ENCODE assay signal across 20 cellular contexts in the genomic region with DNA sequence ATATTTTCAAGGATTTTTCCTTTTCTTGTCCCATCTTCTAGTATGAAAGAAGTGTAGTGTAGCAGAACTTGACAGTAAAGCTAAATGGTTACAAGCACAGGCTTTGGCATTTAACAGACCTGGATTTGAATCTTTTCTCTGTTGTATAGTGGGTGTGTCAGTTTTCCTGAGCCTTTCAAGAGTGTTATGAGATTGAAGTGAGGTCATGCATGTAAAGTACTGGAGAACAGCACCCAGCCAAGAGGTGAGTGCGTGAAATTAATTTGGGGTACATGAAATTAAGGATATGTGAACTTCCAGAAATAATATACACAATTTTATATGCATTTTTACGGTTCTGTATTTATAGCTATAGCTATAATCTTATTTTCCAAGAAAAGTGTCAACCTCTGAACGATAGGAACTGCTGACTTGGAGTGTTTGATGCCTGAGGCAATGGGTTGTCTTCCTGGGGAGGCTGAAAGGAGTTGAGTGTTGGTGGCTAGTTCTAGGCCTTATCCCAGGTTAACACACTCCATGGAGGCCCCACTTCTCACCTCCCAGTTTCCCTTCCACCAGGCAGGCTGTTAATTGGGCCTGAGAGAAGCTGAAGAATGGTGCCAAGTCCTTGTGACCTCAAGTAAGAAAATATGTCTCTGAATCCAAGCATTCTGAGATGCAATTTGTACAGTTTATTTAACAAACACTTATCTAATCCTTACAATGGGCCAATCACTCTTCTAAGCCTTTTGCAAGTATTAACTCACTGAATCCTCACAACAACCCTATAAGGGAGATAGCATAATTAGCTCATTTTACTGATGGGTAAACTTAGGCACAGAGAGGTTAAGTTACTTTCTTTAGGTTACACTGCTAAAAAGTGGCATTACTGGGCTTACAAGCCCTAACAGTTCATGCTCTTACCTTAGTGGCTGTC. TPM values are rescaled to one million over a fixed set of nuclear protein-coding genes. Genes with fewer than 3 reads are reported as not detected.
A peak's percentile ranks its signal among the peaks of the same experiment; 100 is the strongest.
DNase-seq lines count a peak whose midpoint lies in the region; ATAC-seq and TF ChIP-seq lines count a peak whose summit lies in the region.
"Had no signal": no experiment of that assay in that cellular context is flagged by ENCODE, and none has a peak within 500 bp of the region (broad histone marks: within the 10 kb centered on the region; RNA-seq: fewer than 3 reads in every experiment).

No MANE protein-coding gene starts in this region.

- CTCF ChIA-PET in IMR-90 (lab: Yijun Ruan, JAX) (interaction anchor here (1.2 to 1.9 kb wide), 3 partner anchors 137 to 386 kb away, joined by 3 to 5 read pairs (median 4); no protein-coding TSS in a partner anchor), WTC11 (lab: Charles Lee) (interaction anchor here (1.1 to 3.6 kb wide), 3 partner anchors 86 to 359 kb away, joined by 4 to 20 read pairs (median 6); no protein-coding TSS in a partner anchor)

- H3K27me3 ChIP-seq in IMR-90 (ENCODE audit: control insufficient read depth, insufficient read depth, low read length), result no peaks in the 10 kb centered on the region; the same call in 1 of the 2 replicates
- no peaks in the 10 kb centered on the region for H3K27me3 ChIP-seq in iPS-20b (ENCODE audit: insufficient read depth, low read length)
- peaks cover 2% of the 10 kb centered on the region for H3K27me3 ChIP-seq in foreskin keratinocyte
- H3K27me3 ChIP-seq: BE2C had no signal

- H4K5ac ChIP-seq in IMR-90 (ENCODE audit: low read depth, low read length), result peak overlapping the region; percentile 30; the same call in 1 of the 2 replicates

- peak overlapping the region; percentile 65; the same call in 1 of the 2 replicates for H2AK5ac ChIP-seq in IMR-90 (ENCODE audit: low read depth, low read length)

- H2AFZ ChIP-seq in IMR-90 (replicated peaks; ENCODE audit: low read length, poor library complexity), result no peak overlapping the region

- POLR2A ChIA-PET in IMR-90 (lab: Charles Lee; ENCODE audit: unreplicated experiment), result no interaction called here
- POLR2A ChIA-PET in WTC11 (lab: Charles Lee), result interaction anchor here (1.2 kb wide), 1 partner anchor 126 kb away, joined by 3 read pairs; no protein-coding TSS in a partner anchor

- TF ChIP-seq RAD21 in IMR-90 (IDR thresholded peaks at IDR 0.05; ENCODE audit: low read length), result no peak

- H4K8ac ChIP-seq in IMR-90 (ENCODE audit: low read depth in 2 of 2, low read length in 2 of 2), result 0 out of 4 replicates have a peak overlapping the region, but pooled peaks of 1 of the 2 experiments have one; percentile 19

- peaks cover 76% of the 10 kb centered on the region for H3K4me1 Mint-ChIP-seq in WTC11

- no peaks in the 10 kb centered on the region for H3K9me3 Mint-ChIP-seq in WTC11
- H3K9me3 Mint-ChIP-seq: CD4-positive, alpha-beta T cell; HFFc6; T-cell had no signal

- peak overlapping the region; percentile 78 for H3K27ac Mint-ChIP-seq in WTC11
- H3K27ac Mint-ChIP-seq: CD4-positive, alpha-beta T cell; T-cell had no signal

- peak overlapping the region; percentile 17; the same call in 1 of the 3 replicates for H2BK15ac ChIP-seq in IMR-90 (ENCODE audit: low read depth, low read length)

- peaks cover 14 to 16% of the 10 kb centered on the region in 2 experiments; a peak in 2 of 4 replicates for H3K79me1 ChIP-seq in IMR-90 (ENCODE audit: low read depth in 1 of 2, low read length in 2 of 2)

- H3K4me3 Mint-ChIP-seq in WTC11, result peak overlapping the region; percentile 95
- H3K4me3 Mint-ChIP-seq: CD4-positive, alpha-beta T cell; T-cell had no signal

- TF ChIP-seq POLR2A in IMR-90 (IDR thresholded peaks at IDR 0.05; ENCODE audit: low read depth, low read length), result no peak

- ATAC-seq in IMR-90 (ENCODE audit: low read depth) (no peak), WTC11 (no peak), GM18498 (IDR thresholded peaks at IDR 0.05; ENCODE audit: unreplicated experiment) (no peak), HG03460 (IDR thresholded peaks at IDR 0.05; ENCODE audit: unreplicated experiment) (no peak), foreskin keratinocyte (no peak)
- ATAC-seq: Right ventricle myocardium inferior, T-cell had no signal

- no peak for DNase-seq in IMR-90
- DNase-seq in WTC11 (ENCODE audit: low spot score), result no peak
- no peak for DNase-seq in DMS 273 (lab: John Stamatoyannopoulos, UW; ENCODE audit: unreplicated experiment)
- DNase-seq in foreskin keratinocyte, result no peak
- DNase-seq: BE2C; Calu3; CD4-positive, alpha-beta T cell; GOT3; HFFc6; KBM-7; NCI-H1436; NCI-H2081; NCI-H774; T-cell had no signal

- BruUV-seq in IMR-90 (replicated peaks; lab: Mats Ljungman, UMichigan), result no TSS peak

- intact Hi-C loops in IMR-90 (cut with micrococcal nuclease), result loop anchor here (5.0 kb wide), 2 partner anchors 54 to 384 kb away; no protein-coding TSS in a partner anchor

- H3K27me3 Mint-ChIP-seq in WTC11 (ENCODE audit: low read depth), result no peaks in the 10 kb centered on the region

- TF ChIP-seq CTCF in IMR-90 (conservative IDR thresholded peaks at IDR 0.05; ENCODE audit: low read depth, low read length) (no peak), WTC11 (IDR thresholded peaks at IDR 0.05) (no peak), foreskin keratinocyte (conservative IDR thresholded peaks at IDR 0.05) (no peak)

- H3K18ac ChIP-seq in IMR-90 (ENCODE audit: low read depth, low read length), result peak overlapping the region; percentile 22

- no peak overlapping the region for H3K27ac ChIP-seq in IMR-90 (ENCODE audit: insufficient read depth, low read length)
- no peak overlapping the region for H3K27ac ChIP-seq in iPS-20b (ENCODE audit: low read length)
- no peak overlapping the region for H3K27ac ChIP-seq in foreskin keratinocyte
- H3K27ac ChIP-seq: HL-60 had no signal

- peak overlapping the region; percentile 66; the same call in 1 of the 2 replicates for H3K14ac ChIP-seq in IMR-90 (replicated peaks; ENCODE audit: low read depth, low read length)

- no peak overlapping the region; the same call in 1 of the 2 replicates for H4K91ac ChIP-seq in IMR-90 (ENCODE audit: insufficient read depth, low read depth, low read length)

- H3K9me3 ChIP-seq in IMR-90 (ENCODE audit: control insufficient read depth, insufficient read depth, low read length) (no peaks in the 10 kb centered on the region), iPS-20b (ENCODE audit: insufficient read depth, low read depth, low read length) (no peaks in the 10 kb centered on the region)
- H3K9me3 ChIP-seq: BE2C had no signal

- H3K9me1 ChIP-seq in IMR-90 (ENCODE audit: insufficient read depth, low read length), result peaks cover 5% of the 10 kb centered on the region; the same call in 1 of the 2 replicates

- H2BK120ac ChIP-seq in IMR-90 (ENCODE audit: low read depth, low read length), result peak overlapping the region; percentile 94

- H3K4me1 ChIP-seq in IMR-90 (ENCODE audit: control insufficient read depth, insufficient read depth, low read length) (peaks cover 13% of the 10 kb centered on the region), iPS-20b (ENCODE audit: insufficient read depth, low read length) (peaks cover 75% of the 10 kb centered on the region), foreskin keratinocyte (peaks cover 6% of the 10 kb centered on the region)
- H3K4me1 ChIP-seq: BE2C had no signal

- H3K23ac ChIP-seq in IMR-90 (ENCODE audit: low read depth, low read length), result peak overlapping the region; percentile 48

- in situ Hi-C loops in IMR-90 (cut with MboI; ENCODE audit: low sequenced_read_pairs), result loop anchor here (10.0 kb wide), 3 partner anchors 137 to 467 kb away; no protein-coding TSS in a partner anchor

- H4K20me1 ChIP-seq in IMR-90 (ENCODE audit: insufficient read depth, low read length), result no peaks in the 10 kb centered on the region

- H3K4me2 ChIP-seq in IMR-90 (ENCODE audit: low read depth, low read length), result no peak overlapping the region

- H2AK9ac ChIP-seq in IMR-90 (replicated peaks; ENCODE audit: low read depth, low read length, poor library complexity), result no peak overlapping the region

- H2BK5ac ChIP-seq in IMR-90 (ENCODE audit: low read depth, low read length, poor library complexity, severe bottlenecking), result no peak overlapping the region

- H2BK20ac ChIP-seq in IMR-90 (ENCODE audit: low read depth, low read length), result peak overlapping the region; percentile 95

- H3K36me3 Mint-ChIP-seq in WTC11, result no peaks in the 10 kb centered on the region
- H3K36me3 Mint-ChIP-seq: T-cell had no signal

- H3K36me3 ChIP-seq in IMR-90 (ENCODE audit: control insufficient read depth, insufficient read depth, low read length), result no peaks in the 10 kb centered on the region
- peaks cover 8% of the 10 kb centered on the region; the same call in 1 of the 2 replicates for H3K36me3 ChIP-seq in iPS-20b (ENCODE audit: insufficient read depth, low read depth, low read length)
- H3K36me3 ChIP-seq: BE2C had no signal

- no peak overlapping the region for H3K9ac ChIP-seq in IMR-90 (ENCODE audit: low read depth, low read length)
- H3K9ac ChIP-seq in iPS-20b (ENCODE audit: low read depth, low read length), result peak overlapping the region; percentile 84; the same call in 1 of the 2 replicates

- no peak overlapping the region for H3K4me3 ChIP-seq in IMR-90 (ENCODE audit: insufficient read depth, low read depth, low read length)
- peak overlapping the region; percentile 93; the same call in 1 of the 2 replicates for H3K4me3 ChIP-seq in iPS-20b (ENCODE audit: low read length)

- WGBS in IMR-90 (ENCODE audit: extremely low coverage in 2 of 2, insufficient read length in 1 of 2), 2 experiments, result no CpG with 5 or more reads among the region's 3 CpGs

- dilution Hi-C loops in IMR-90 (cut with HindIII; ENCODE audit: low sequenced_read_pairs, unreplicated experiment), result no loop called here

- no peak overlapping the region for H3K56ac ChIP-seq in IMR-90 (ENCODE audit: extremely low read depth, insufficient read depth, low read length)

- peak overlapping the region; percentile 85 for H3K4ac ChIP-seq in IMR-90 (ENCODE audit: low read depth, low read length)

TF ChIP-seq in IMR-90, 13 proteins besides CTCF, POLR2A, EP300 and RAD21 (continues in another document):
- no peak for TF ChIP-seq RFX5 (IDR thresholded peaks at IDR 0.05; ENCODE audit: low read depth, low read length)
- no peak for TF ChIP-seq CEBPB (IDR thresholded peaks at IDR 0.05; ENCODE audit: low read depth, low read length)
- no peak for TF ChIP-seq MAFK (IDR thresholded peaks at IDR 0.05; ENCODE audit: low read depth, low read length)
- TF ChIP-seq SMC3 (IDR thresholded peaks at IDR 0.05; ENCODE audit: low read depth, low read length), result no peak

RNA-seq across cellular contexts. Expression of gene ROR1, which starts 4.4 kb away (rescaled TPM):
- total RNA-seq in IMR-90 (2012; rRNA removed) (8.1 and 10.0 TPM in 2 replicates), WTC11 (2021) (54.6 to 56.3 TPM (median 55.2 TPM) in 3 replicates), foreskin keratinocyte (2.3 and 4.5 TPM in 2 replicates)
- polyA plus RNA-seq in IMR-90 (2012; rRNA removed) (4.4 and 4.5 TPM in 2 replicates), foreskin keratinocyte (0.27 and 0.74 TPM in 2 replicates)
- 1.6 and 3.2 TPM in 2 replicates for polyA plus RNA-seq in IMR-90 (2012; cell fraction: cytosol; rRNA removed)
- polyA plus RNA-seq in IMR-90 (2012; cell fraction: nucleus; rRNA removed; ENCODE audit: low replicate concordance), result 1.6 and 2.6 TPM in 2 replicates
- total RNA-seq: CD4-positive, alpha-beta T cell; G401 had no signal
